15 cellular contexts compared by ENCODE assay signal in the genomic region with DNA sequence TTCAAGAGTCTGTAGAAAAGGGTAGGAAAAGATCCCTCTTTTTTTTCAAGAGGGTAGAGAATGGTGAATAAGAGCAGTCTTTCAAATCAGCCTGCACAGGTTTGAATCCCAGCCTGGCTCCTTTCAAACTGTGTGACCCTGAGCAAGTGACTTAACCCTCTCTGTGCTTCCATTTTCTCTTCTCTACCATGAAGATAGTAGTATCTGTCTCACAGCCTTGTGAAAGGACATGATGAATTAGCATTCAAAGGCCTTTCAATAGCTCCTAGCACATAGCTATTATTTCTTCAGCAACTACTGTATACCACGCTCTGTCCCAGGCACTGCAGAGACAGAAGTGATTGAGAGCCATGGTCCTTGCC. TPM values are rescaled to one million over a fixed set of nuclear protein-coding genes. Genes with fewer than 3 reads are reported as not detected.
DNase-seq lines count a peak whose midpoint lies in the region; ATAC-seq and TF ChIP-seq lines count a peak whose summit lies in the region.
"Had no signal": no experiment of that assay in that cellular context is flagged by ENCODE, and none has a peak within 500 bp of the region (broad histone marks: within the 10 kb centered on the region; RNA-seq: fewer than 3 reads in every experiment).

No MANE protein-coding gene starts in this region.

- peak overlapping the region; percentile 91 for H3K27ac Mint-ChIP-seq in Caco-2 (ENCODE audit: unreplicated experiment)
- H3K27ac Mint-ChIP-seq in activated CD4-positive, alpha-beta memory T cell treated with anti-CD3 and anti-CD28 coated beads, Interleukin-2, amount 10 ng/mL, durations not matched to agents 7 days and 5 days, result no peak overlapping the region
- H3K27ac Mint-ChIP-seq: activated CD8-positive, alpha-beta memory T cell treated with anti-CD3 and anti-CD28 coated beads, Interleukin-2, amount 10 ng/mL, durations not matched to agents 7 days and 5 days; activated naive CD4-positive, alpha-beta T cell treated with anti-CD3 and anti-CD28 coated beads, Interleukin-2, amount 10 ng/mL, durations not matched to agents 7 days and 5 days; naive B cell had no signal

- H3K9me3 ChIP-seq in Caco-2, result no peaks in the 10 kb centered on the region
- H3K9me3 ChIP-seq in WERI-Rb-1 (ENCODE audit: severe bottlenecking), result no peaks in the 10 kb centered on the region
- no peaks in the 10 kb centered on the region for H3K9me3 ChIP-seq in upper lobe of right lung
- H3K9me3 ChIP-seq: heart left ventricle had no signal

- H3K36me3 Mint-ChIP-seq in Caco-2 (ENCODE audit: insufficient read depth, unreplicated experiment), result no peaks in the 10 kb centered on the region
- no peaks in the 10 kb centered on the region for H3K36me3 Mint-ChIP-seq in activated CD4-positive, alpha-beta memory T cell treated with anti-CD3 and anti-CD28 coated beads, Interleukin-2, amount 10 ng/mL, durations not matched to agents 7 days and 5 days (ENCODE audit: low read depth)
- H3K36me3 Mint-ChIP-seq: activated CD8-positive, alpha-beta memory T cell treated with anti-CD3 and anti-CD28 coated beads, Interleukin-2, amount 10 ng/mL, durations not matched to agents 7 days and 5 days; activated naive CD4-positive, alpha-beta T cell treated with anti-CD3 and anti-CD28 coated beads, Interleukin-2, amount 10 ng/mL, durations not matched to agents 7 days and 5 days; naive B cell had no signal

- CTCF ChIA-PET in Caco-2 (lab: Charles Lee), result interaction anchor here (1.0 to 1.5 kb wide), 2 partner anchors 55 to 57 kb away, joined by 3 read pairs; no protein-coding TSS in a partner anchor
- CTCF ChIA-PET in activated CD4-positive, alpha-beta memory T cell treated with anti-CD3 and anti-CD28 coated beads, Interleukin-2, amount 10 ng/mL, durations not matched to agents 7 days and 5 days (lab: Charles Lee), result no interaction called here

- BruUV-seq in Caco-2 (replicated peaks; lab: Mats Ljungman, UMichigan), result no TSS peak

- ATAC-seq in GM18858 (IDR thresholded peaks at IDR 0.05; ENCODE audit: unreplicated experiment) (no peak), upper lobe of right lung (no peak)
- ATAC-seq: activated CD8-positive, alpha-beta memory T cell treated with anti-CD3 and anti-CD28 coated beads, Interleukin-2, amount 10 ng/mL, durations not matched to agents 7 days and 5 days had no signal

- H3K36me3 ChIP-seq in Caco-2 (ENCODE audit: control insufficient read depth, insufficient read depth, low read length), result no peaks in the 10 kb centered on the region
- no peaks in the 10 kb centered on the region for H3K36me3 ChIP-seq in WERI-Rb-1
- H3K36me3 ChIP-seq in rectal smooth muscle tissue (ENCODE audit: control insufficient read depth, insufficient read depth, low read length), result no peaks in the 10 kb centered on the region
- H3K36me3 ChIP-seq in upper lobe of right lung, result no peaks in the 10 kb centered on the region
- H3K36me3 ChIP-seq: heart left ventricle had no signal

- H3K4me1 ChIP-seq in Caco-2 (peaks cover 12% of the 10 kb centered on the region), rectal smooth muscle tissue (ENCODE audit: control insufficient read depth, insufficient read depth, low read length) (peaks cover 7% of the 10 kb centered on the region), upper lobe of right lung (peaks cover 9% of the 10 kb centered on the region)

- H3K9me3 Mint-ChIP-seq in Caco-2 (ENCODE audit: unreplicated experiment), result peaks cover 9% of the 10 kb centered on the region
- no peaks in the 10 kb centered on the region for H3K9me3 Mint-ChIP-seq in activated CD4-positive, alpha-beta memory T cell treated with anti-CD3 and anti-CD28 coated beads, Interleukin-2, amount 10 ng/mL, durations not matched to agents 7 days and 5 days
- H3K9me3 Mint-ChIP-seq: activated naive CD4-positive, alpha-beta T cell treated with anti-CD3 and anti-CD28 coated beads, Interleukin-2, amount 10 ng/mL, durations not matched to agents 7 days and 5 days had no signal

- no peaks in the 10 kb centered on the region for H3K27me3 Mint-ChIP-seq in Caco-2 (ENCODE audit: insufficient read depth, unreplicated experiment)
- H3K27me3 Mint-ChIP-seq in activated CD4-positive, alpha-beta memory T cell treated with anti-CD3 and anti-CD28 coated beads, Interleukin-2, amount 10 ng/mL, durations not matched to agents 7 days and 5 days, result peaks cover 27% of the 10 kb centered on the region

- intact Hi-C loops in Caco-2 (cut with micrococcal nuclease; ENCODE audit: unreplicated experiment), result no loop called here
- intact Hi-C loops in upper lobe of right lung (cut with DNase I), result no loop called here

- H3K27ac ChIP-seq in WERI-Rb-1, result peak overlapping the region; percentile 98
- peak overlapping the region; percentile 44 for H3K27ac ChIP-seq in rectal smooth muscle tissue (ENCODE audit: low read depth, low read length)
- H3K27ac ChIP-seq in upper lobe of right lung, result no peak overlapping the region

- POLR2A ChIA-PET in Caco-2 (lab: Charles Lee), result no interaction called here
- POLR2A ChIA-PET in activated CD4-positive, alpha-beta memory T cell treated with anti-CD3 and anti-CD28 coated beads, Interleukin-2, amount 10 ng/mL, durations not matched to agents 7 days and 5 days (lab: Charles Lee), result no interaction called here

- H3K9ac ChIP-seq in rectal smooth muscle tissue (ENCODE audit: low read length), result no peak overlapping the region

- H3K4me1 Mint-ChIP-seq in Caco-2 (ENCODE audit: low read depth, unreplicated experiment), result peaks cover 22% of the 10 kb centered on the region
- no peaks in the 10 kb centered on the region for H3K4me1 Mint-ChIP-seq in activated CD4-positive, alpha-beta memory T cell treated with anti-CD3 and anti-CD28 coated beads, Interleukin-2, amount 10 ng/mL, durations not matched to agents 7 days and 5 days
- H3K4me1 Mint-ChIP-seq: activated naive CD4-positive, alpha-beta T cell treated with anti-CD3 and anti-CD28 coated beads, Interleukin-2, amount 10 ng/mL, durations not matched to agents 7 days and 5 days had no signal

- H3K27me3 ChIP-seq in Caco-2 (replicated peaks; ENCODE audit: control insufficient read depth, insufficient read depth, low read length), result no peaks in the 10 kb centered on the region
- H3K27me3 ChIP-seq in WERI-Rb-1 (ENCODE audit: insufficient read depth, low read depth, severe bottlenecking), result no peaks in the 10 kb centered on the region
- H3K27me3 ChIP-seq in rectal smooth muscle tissue (ENCODE audit: control insufficient read depth, insufficient read depth, low read length), result no peaks in the 10 kb centered on the region
- peaks cover 27% of the 10 kb centered on the region for H3K27me3 ChIP-seq in upper lobe of right lung

- no peak overlapping the region for H3K4me3 Mint-ChIP-seq in Caco-2 (ENCODE audit: unreplicated experiment)
- H3K4me3 Mint-ChIP-seq in activated CD4-positive, alpha-beta memory T cell treated with anti-CD3 and anti-CD28 coated beads, Interleukin-2, amount 10 ng/mL, durations not matched to agents 7 days and 5 days, result no peak overlapping the region
- H3K4me3 Mint-ChIP-seq: activated CD8-positive, alpha-beta memory T cell treated with anti-CD3 and anti-CD28 coated beads, Interleukin-2, amount 10 ng/mL, durations not matched to agents 7 days and 5 days; activated naive CD4-positive, alpha-beta T cell treated with anti-CD3 and anti-CD28 coated beads, Interleukin-2, amount 10 ng/mL, durations not matched to agents 7 days and 5 days had no signal

- DNase-seq in Caco-2, result no peak
- no peak for DNase-seq in WERI-Rb-1
- no peak for DNase-seq in fibroblast of villous mesenchyme (ENCODE audit: low read depth)
- DNase-seq in islet precursor cell, result no peak
- DNase-seq in upper lobe of right lung, result no peak
- DNase-seq in activated CD4-positive, alpha-beta memory T cell treated with anti-CD3 and anti-CD28 coated beads, Interleukin-2, amount 10 ng/mL, durations not matched to agents 7 days and 5 days, result no peak
- DNase-seq: activated CD8-positive, alpha-beta memory T cell treated with anti-CD3 and anti-CD28 coated beads, Interleukin-2, amount 10 ng/mL, durations not matched to agents 7 days and 5 days; activated naive CD4-positive, alpha-beta T cell treated with anti-CD3 and anti-CD28 coated beads, Interleukin-2, amount 10 ng/mL, durations not matched to agents 7 days and 5 days; AML-193; Karpas-422; naive B cell; stimulated activated naive CD4-positive, alpha-beta T cell treated with Interleukin-2 at 50 U/mL for 16 hours had no signal

- no peak for TF ChIP-seq CTCF in Caco-2 (IDR thresholded peaks at IDR 0.05; ENCODE audit: insufficient read depth in 1 of 2, low read depth in 1 of 2, low read length in 1 of 2, severe bottlenecking in 1 of 2, unreplicated experiment in 1 of 2)
- TF ChIP-seq CTCF in WERI-Rb-1 (IDR thresholded peaks at IDR 0.05; ENCODE audit: low read depth, low read length), result no peak
- TF ChIP-seq CTCF in fibroblast of villous mesenchyme (IDR thresholded peaks at IDR 0.05; ENCODE audit: insufficient read depth, low read depth, low read length), result no peak
- TF ChIP-seq CTCF in upper lobe of right lung (IDR thresholded peaks at IDR 0.05), result no peak

- no peak overlapping the region for H3K4me3 ChIP-seq in Caco-2 (ENCODE audit: low read depth, low read length)
- no peak overlapping the region; the same call in 1 of the 2 replicates for H3K4me3 ChIP-seq in WERI-Rb-1 (ENCODE audit: low read depth, low read length)
- peak overlapping the region; percentile 37 for H3K4me3 ChIP-seq in fibroblast of villous mesenchyme (ENCODE audit: low read depth, low read length)
- no peak overlapping the region for H3K4me3 ChIP-seq in rectal smooth muscle tissue (ENCODE audit: low read length)
- H3K4me3 ChIP-seq in upper lobe of right lung, result no peak overlapping the region

RNA-seq across cellular contexts. Expression of gene LEP, which starts 25.4 kb away (rescaled TPM):
- total RNA-seq in Caco-2 (2022), result not detected in 2 replicates
- total RNA-seq in fibroblast of villous mesenchyme, result not detected in 2 replicates
- total RNA-seq in upper lobe of right lung, result not detected
- total RNA-seq in activated CD4-positive, alpha-beta memory T cell treated with anti-CD3 and anti-CD28 coated beads, Interleukin-2, amount 10 ng/mL, durations not matched to agents 7 days and 5 days, result not detected
- total RNA-seq: activated CD8-positive, alpha-beta memory T cell treated with anti-CD3 and anti-CD28 coated beads, Interleukin-2, amount 10 ng/mL, durations not matched to agents 7 days and 5 days had no signal
